1 cellular context compared by ENCODE assay signal in the genomic region with DNA sequence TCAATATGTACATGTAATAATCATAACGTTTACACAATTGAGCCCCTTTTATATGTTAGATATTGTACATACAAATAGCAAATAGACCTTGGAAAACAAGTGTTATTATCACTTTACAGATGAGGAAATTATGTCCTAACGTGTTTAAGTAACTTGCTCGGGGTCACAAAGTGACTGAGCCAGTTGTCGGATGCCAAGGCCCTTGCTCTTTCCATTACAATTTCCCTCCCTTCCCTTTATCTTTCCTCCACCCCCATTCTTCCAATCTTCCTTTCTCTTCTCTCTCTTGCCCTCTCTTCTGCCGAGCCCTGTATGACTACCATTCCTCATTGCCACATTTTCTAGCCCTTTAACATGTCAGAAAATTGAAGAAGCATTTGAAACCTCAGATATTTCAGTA.
TF ChIP-seq lines count a peak whose summit lies in the region.

No MANE protein-coding gene starts in this region.

TF ChIP-seq in SK-N-SH, 30 proteins besides CTCF, POLR2A, EP300 and RAD21 (continued from another document):
- TF ChIP-seq, protein P1, sequence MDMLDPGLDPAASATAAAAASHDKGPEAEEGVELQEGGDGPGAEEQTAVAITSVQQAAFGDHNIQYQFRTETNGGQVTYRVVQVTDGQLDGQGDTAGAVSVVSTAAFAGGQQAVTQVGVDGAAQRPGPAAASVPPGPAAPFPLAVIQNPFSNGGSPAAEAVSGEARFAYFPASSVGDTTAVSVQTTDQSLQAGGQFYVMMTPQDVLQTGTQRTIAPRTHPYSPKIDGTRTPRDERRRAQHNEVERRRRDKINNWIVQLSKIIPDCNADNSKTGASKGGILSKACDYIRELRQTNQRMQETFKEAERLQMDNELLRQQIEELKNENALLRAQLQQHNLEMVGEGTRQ (IDR thresholded peaks at IDR 0.05; ENCODE audit: borderline replicate concordance, low read depth, low read length), result no peak
- TF ChIP-seq SIN3A (IDR thresholded peaks at IDR 0.05; ENCODE audit: borderline replicate concordance, low read depth, low read length), result no peak
- TF ChIP-seq, protein P2, sequence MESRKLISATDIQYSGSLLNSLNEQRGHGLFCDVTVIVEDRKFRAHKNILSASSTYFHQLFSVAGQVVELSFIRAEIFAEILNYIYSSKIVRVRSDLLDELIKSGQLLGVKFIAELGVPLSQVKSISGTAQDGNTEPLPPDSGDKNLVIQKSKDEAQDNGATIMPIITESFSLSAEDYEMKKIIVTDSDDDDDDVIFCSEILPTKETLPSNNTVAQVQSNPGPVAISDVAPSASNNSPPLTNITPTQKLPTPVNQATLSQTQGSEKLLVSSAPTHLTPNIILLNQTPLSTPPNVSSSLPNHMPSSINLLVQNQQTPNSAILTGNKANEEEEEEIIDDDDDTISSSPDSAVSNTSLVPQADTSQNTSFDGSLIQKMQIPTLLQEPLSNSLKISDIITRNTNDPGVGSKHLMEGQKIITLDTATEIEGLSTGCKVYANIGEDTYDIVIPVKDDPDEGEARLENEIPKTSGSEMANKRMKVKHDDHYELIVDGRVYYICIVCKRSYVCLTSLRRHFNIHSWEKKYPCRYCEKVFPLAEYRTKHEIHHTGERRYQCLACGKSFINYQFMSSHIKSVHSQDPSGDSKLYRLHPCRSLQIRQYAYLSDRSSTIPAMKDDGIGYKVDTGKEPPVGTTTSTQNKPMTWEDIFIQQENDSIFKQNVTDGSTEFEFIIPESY (IDR thresholded peaks at IDR 0.05; ENCODE audit: borderline replicate concordance, low read depth), result no peak
- TF ChIP-seq, protein P3, sequence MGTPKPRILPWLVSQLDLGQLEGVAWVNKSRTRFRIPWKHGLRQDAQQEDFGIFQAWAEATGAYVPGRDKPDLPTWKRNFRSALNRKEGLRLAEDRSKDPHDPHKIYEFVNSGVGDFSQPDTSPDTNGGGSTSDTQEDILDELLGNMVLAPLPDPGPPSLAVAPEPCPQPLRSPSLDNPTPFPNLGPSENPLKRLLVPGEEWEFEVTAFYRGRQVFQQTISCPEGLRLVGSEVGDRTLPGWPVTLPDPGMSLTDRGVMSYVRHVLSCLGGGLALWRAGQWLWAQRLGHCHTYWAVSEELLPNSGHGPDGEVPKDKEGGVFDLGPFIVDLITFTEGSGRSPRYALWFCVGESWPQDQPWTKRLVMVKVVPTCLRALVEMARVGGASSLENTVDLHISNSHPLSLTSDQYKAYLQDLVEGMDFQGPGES (IDR thresholded peaks at IDR 0.05; ENCODE audit: low read depth, low read length), result no peak
- TF ChIP-seq ELF1 (IDR thresholded peaks at IDR 0.05), result no peak
- TF ChIP-seq, protein P4, sequence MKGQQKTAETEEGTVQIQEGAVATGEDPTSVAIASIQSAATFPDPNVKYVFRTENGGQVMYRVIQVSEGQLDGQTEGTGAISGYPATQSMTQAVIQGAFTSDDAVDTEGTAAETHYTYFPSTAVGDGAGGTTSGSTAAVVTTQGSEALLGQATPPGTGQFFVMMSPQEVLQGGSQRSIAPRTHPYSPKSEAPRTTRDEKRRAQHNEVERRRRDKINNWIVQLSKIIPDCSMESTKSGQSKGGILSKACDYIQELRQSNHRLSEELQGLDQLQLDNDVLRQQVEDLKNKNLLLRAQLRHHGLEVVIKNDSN (IDR thresholded peaks at IDR 0.05; ENCODE audit: borderline replicate concordance, low read depth), result no peak
- no peak for TF ChIP-seq GATA2 (CRISPR knock-in tag; IDR thresholded peaks at IDR 0.05)
- TF ChIP-seq, protein P5, sequence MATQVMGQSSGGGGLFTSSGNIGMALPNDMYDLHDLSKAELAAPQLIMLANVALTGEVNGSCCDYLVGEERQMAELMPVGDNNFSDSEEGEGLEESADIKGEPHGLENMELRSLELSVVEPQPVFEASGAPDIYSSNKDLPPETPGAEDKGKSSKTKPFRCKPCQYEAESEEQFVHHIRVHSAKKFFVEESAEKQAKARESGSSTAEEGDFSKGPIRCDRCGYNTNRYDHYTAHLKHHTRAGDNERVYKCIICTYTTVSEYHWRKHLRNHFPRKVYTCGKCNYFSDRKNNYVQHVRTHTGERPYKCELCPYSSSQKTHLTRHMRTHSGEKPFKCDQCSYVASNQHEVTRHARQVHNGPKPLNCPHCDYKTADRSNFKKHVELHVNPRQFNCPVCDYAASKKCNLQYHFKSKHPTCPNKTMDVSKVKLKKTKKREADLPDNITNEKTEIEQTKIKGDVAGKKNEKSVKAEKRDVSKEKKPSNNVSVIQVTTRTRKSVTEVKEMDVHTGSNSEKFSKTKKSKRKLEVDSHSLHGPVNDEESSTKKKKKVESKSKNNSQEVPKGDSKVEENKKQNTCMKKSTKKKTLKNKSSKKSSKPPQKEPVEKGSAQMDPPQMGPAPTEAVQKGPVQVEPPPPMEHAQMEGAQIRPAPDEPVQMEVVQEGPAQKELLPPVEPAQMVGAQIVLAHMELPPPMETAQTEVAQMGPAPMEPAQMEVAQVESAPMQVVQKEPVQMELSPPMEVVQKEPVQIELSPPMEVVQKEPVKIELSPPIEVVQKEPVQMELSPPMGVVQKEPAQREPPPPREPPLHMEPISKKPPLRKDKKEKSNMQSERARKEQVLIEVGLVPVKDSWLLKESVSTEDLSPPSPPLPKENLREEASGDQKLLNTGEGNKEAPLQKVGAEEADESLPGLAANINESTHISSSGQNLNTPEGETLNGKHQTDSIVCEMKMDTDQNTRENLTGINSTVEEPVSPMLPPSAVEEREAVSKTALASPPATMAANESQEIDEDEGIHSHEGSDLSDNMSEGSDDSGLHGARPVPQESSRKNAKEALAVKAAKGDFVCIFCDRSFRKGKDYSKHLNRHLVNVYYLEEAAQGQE (IDR thresholded peaks at IDR 0.05; ENCODE audit: low read depth, low read length), result no peak
- TF ChIP-seq FOXJ3 (CRISPR knock-in tag; IDR thresholded peaks at IDR 0.05), result no peak
- no peak for TF ChIP-seq FOSL2 (IDR thresholded peaks at IDR 0.05; ENCODE audit: borderline replicate concordance, low read depth)
- TF ChIP-seq RXRA (IDR thresholded peaks at IDR 0.05; ENCODE audit: borderline replicate concordance, low read depth), result no peak
